ENCODE assay signal across 14 cellular contexts in genomic region chr1:201937624-201938212, GRCh38. TPM values are rescaled to one million over a fixed set of nuclear protein-coding genes. Genes with fewer than 3 reads are reported as not detected.
DNase-seq lines count a peak whose midpoint lies in the region; ATAC-seq, FAIRE-seq and TF ChIP-seq lines count a peak whose summit lies in the region.
"Had no signal": no experiment of that assay in that cellular context is flagged by ENCODE, and none has a peak within 500 bp of the region (broad histone marks: within the 10 kb centered on the region; RNA-seq: fewer than 3 reads in every experiment).

No MANE protein-coding gene starts in this region.

- no peak overlapping the region for H2BK120ac ChIP-seq in mesenchymal stem cell (ENCODE audit: low read depth, low read length)

- no peak overlapping the region for H3K23ac ChIP-seq in mesenchymal stem cell (ENCODE audit: low read length in 2 of 2)

- H3K36me3 Mint-ChIP-seq in T-helper 17 cell (ENCODE audit: low read depth) = no peaks in the 10 kb centered on the region

- H3K18ac ChIP-seq in mesenchymal stem cell (ENCODE audit: low read depth in 1 of 2, low read length in 2 of 2) = no peak overlapping the region

- H3K4me3 ChIP-seq in left ventricle myocardium inferior = no peak overlapping the region
- no peak overlapping the region for H3K4me3 ChIP-seq in heart right ventricle
- no peak overlapping the region for H3K4me3 ChIP-seq in colonic mucosa
- no peak overlapping the region for H3K4me3 ChIP-seq in mesenchymal stem cell (ENCODE audit: insufficient read depth in 1 of 2, low read depth in 1 of 2, low read length in 2 of 2)
- H3K4me3 ChIP-seq: A549, upper lobe of right lung had no signal

- H2AFZ ChIP-seq in mesenchymal stem cell (ENCODE audit: low read depth, low read length) = no peak overlapping the region

- H3K4me2 ChIP-seq in mesenchymal stem cell (ENCODE audit: low read length, poor library complexity, severe bottlenecking) = no peak overlapping the region
- H3K4me2 ChIP-seq: A549 had no signal

- no peak overlapping the region for H4K91ac ChIP-seq in mesenchymal stem cell (ENCODE audit: low read length)

- H3K4ac ChIP-seq in mesenchymal stem cell (ENCODE audit: low read depth in 1 of 2, low read length in 2 of 2) = peak overlapping the region in 1 of 2 experiments; percentile 24

- peaks cover 32% of the 10 kb centered on the region for H3K27me3 Mint-ChIP-seq in T-helper 17 cell

- no peak overlapping the region for H4K8ac ChIP-seq in mesenchymal stem cell (ENCODE audit: low read length)

- no peak overlapping the region for H2BK15ac ChIP-seq in mesenchymal stem cell (ENCODE audit: low read depth, poor library complexity, severe bottlenecking)

- H3K9me3 ChIP-seq in left ventricle myocardium inferior (replicated peaks) = no peaks in the 10 kb centered on the region
- H3K9me3 ChIP-seq in heart right ventricle = no peaks in the 10 kb centered on the region
- no peaks in the 10 kb centered on the region for H3K9me3 ChIP-seq in colonic mucosa
- no peaks in the 10 kb centered on the region for H3K9me3 ChIP-seq in mesenchymal stem cell (ENCODE audit: control insufficient read depth, low read length)
- no peaks in the 10 kb centered on the region for H3K9me3 ChIP-seq in T-helper 17 cell (ENCODE audit: control insufficient read depth, low read length, poor library complexity, severe bottlenecking)
- H3K9me3 ChIP-seq: A549, upper lobe of right lung had no signal

- no peak for FAIRE-seq in H54 (lab: Jason Lieb, UNC)
- FAIRE-seq: A549 had no signal

- H3K27ac ChIP-seq in left ventricle myocardium inferior (replicated peaks) (peak overlapping the region; percentile 69), heart right ventricle (peak overlapping the region in 3 of 10 donors; percentile 42 to 53 (median 50)), colonic mucosa (peak overlapping the region; percentile 43), mesenchymal stem cell (ENCODE audit: low read length, poor library complexity, severe bottlenecking) (peak overlapping the region; percentile 21)
- H3K27ac ChIP-seq: A549, upper lobe of right lung had no signal

- H3K4me3 Mint-ChIP-seq in T-helper 17 cell = no peak overlapping the region
- H3K4me3 Mint-ChIP-seq: activated CD4-positive, alpha-beta T cell treated with anti-CD3 and anti-CD28 coated beads for 36 hours had no signal

- peak overlapping the region; percentile 49 to 88 for H2BK12ac ChIP-seq in mesenchymal stem cell (ENCODE audit: low read length in 2 of 2)

- H3K4me1 ChIP-seq in left ventricle myocardium inferior (peaks cover 9% of the 10 kb centered on the region), heart right ventricle (peaks cover 0 to 33% (median 6%) of the 10 kb centered on the region in 9 donors), colonic mucosa (no peaks in the 10 kb centered on the region), mesenchymal stem cell (ENCODE audit: control insufficient read depth, insufficient read depth, low read depth, low read length) (peaks cover 14% of the 10 kb centered on the region)
- H3K4me1 ChIP-seq: upper lobe of right lung had no signal

- no peak overlapping the region for H3K27ac Mint-ChIP-seq in T-helper 17 cell
- H3K27ac Mint-ChIP-seq: activated CD4-positive, alpha-beta T cell treated with anti-CD3 and anti-CD28 coated beads for 36 hours had no signal

- intact Hi-C loops in left ventricle myocardium inferior (cut with micrococcal nuclease) = no loop called here
- intact Hi-C loops in heart right ventricle (cut with DNase I) = no loop called here
- intact Hi-C loops in colonic mucosa (cut with DNase I) = no loop called here

- no peak overlapping the region for H2AK5ac ChIP-seq in mesenchymal stem cell (ENCODE audit: low read length, severe bottlenecking)

- no peak overlapping the region for H3K14ac ChIP-seq in mesenchymal stem cell (ENCODE audit: low read length in 2 of 2)

- H3K4me1 Mint-ChIP-seq in T-helper 17 cell = no peaks in the 10 kb centered on the region
- H3K4me1 Mint-ChIP-seq: activated CD4-positive, alpha-beta T cell treated with anti-CD3 and anti-CD28 coated beads for 36 hours had no signal

- 72 to 83% methylated on average over 5 of the region's 5 CpGs for WGBS in heart right ventricle, 2 donors
- 40% methylated on average over 3 of the region's 5 CpGs for WGBS in mesenchymal stem cell

- H3K27me3 ChIP-seq in left ventricle myocardium inferior (ENCODE audit: low read depth) = peaks cover 7% of the 10 kb centered on the region
- no peaks in the 10 kb centered on the region for H3K27me3 ChIP-seq in heart right ventricle
- H3K27me3 ChIP-seq in colonic mucosa = no peaks in the 10 kb centered on the region
- H3K27me3 ChIP-seq in mesenchymal stem cell (ENCODE audit: control insufficient read depth in 1 of 2, insufficient read depth in 1 of 2, low read length in 2 of 2) = no peaks in the 10 kb centered on the region
- H3K27me3 ChIP-seq: upper lobe of right lung had no signal

- H2BK5ac ChIP-seq in mesenchymal stem cell (ENCODE audit: low read depth, low read length, poor library complexity, severe bottlenecking) = no peak overlapping the region

- no peak overlapping the region for H3K9ac ChIP-seq in colonic mucosa (ENCODE audit: low read depth in 2 of 2, low read length in 2 of 2)
- peak overlapping the region; percentile 45 for H3K9ac ChIP-seq in mesenchymal stem cell (ENCODE audit: low read length)

- ATAC-seq in heart right ventricle = no peak
- no peak for ATAC-seq in HG02759 (IDR thresholded peaks at IDR 0.05; ENCODE audit: unreplicated experiment)
- no peak for ATAC-seq in T-helper 17 cell
- ATAC-seq: A549; activated CD4-positive, alpha-beta T cell treated with anti-CD3 and anti-CD28 coated beads for 36 hours; upper lobe of right lung had no signal

- TF ChIP-seq CTCF in left ventricle myocardium inferior (IDR thresholded peaks at IDR 0.05; ENCODE audit: borderline replicate concordance) (no peak), heart right ventricle (IDR thresholded peaks at IDR 0.05) (no peak), colonic mucosa (IDR thresholded peaks at IDR 0.05) (no peak)

- no peak for TF ChIP-seq POLR2A in H54 (IDR thresholded peaks at IDR 0.05; ENCODE audit: low read depth, low read length)

- DNase-seq in left ventricle myocardium inferior (no peak), heart right ventricle (no peak), colonic mucosa (no peak), mesenchymal stem cell (peak; percentile 91), T-helper 17 cell (no peak), hypothalamus (lab: John Stamatoyannopoulos, UW) (no peak), H54 (ENCODE audit: insufficient read length, low spot score) (no peak)
- DNase-seq: activated CD4-positive, alpha-beta T cell treated with anti-CD3 and anti-CD28 coated beads for 36 hours; activated naive CD4-positive, alpha-beta T cell treated with Interleukin-2 at 50 U/mL for 16 hours; stimulated activated CD4-positive, alpha-beta T cell treated with anti-CD3 and anti-CD28 coated beads, Interleukin-4, amount 100 ng/mL, for 4 hours; upper lobe of right lung had no signal

- no peaks in the 10 kb centered on the region for H3K79me1 ChIP-seq in mesenchymal stem cell (replicated peaks; ENCODE audit: low read length, poor library complexity, severe bottlenecking)

- H3K36me3 ChIP-seq in left ventricle myocardium inferior = no peaks in the 10 kb centered on the region
- no peaks in the 10 kb centered on the region for H3K36me3 ChIP-seq in heart right ventricle
- no peaks in the 10 kb centered on the region for H3K36me3 ChIP-seq in colonic mucosa
- no peaks in the 10 kb centered on the region for H3K36me3 ChIP-seq in mesenchymal stem cell (ENCODE audit: control insufficient read depth in 1 of 2, insufficient read depth in 2 of 2, low read depth in 1 of 2, low read length in 2 of 2)
- H3K36me3 ChIP-seq: upper lobe of right lung had no signal

RNA-seq across cellular contexts. Expression of gene LMOD1, which starts 8.6 kb away (rescaled TPM):
- total RNA-seq in left ventricle myocardium inferior (9.2 TPM), heart right ventricle (10 to 100 TPM in 4 of 10 donors, 1 to 10 TPM in 6; 3.6 to 15.2 (median 9.6) TPM), colonic mucosa (10 to 100 TPM in 1 of 2 donors, 1 to 10 TPM in 1; 7.6 to 64.5 TPM), T-helper 17 cell (not detected)
- 10 to 100 TPM in 1 of 2 donors, 1 to 10 TPM in 1; 9.9 to 22.7 TPM for polyA plus RNA-seq in heart right ventricle
- polyA plus RNA-seq in mesenchymal stem cell (2013, experiment 1 of 2) = 10.1 TPM
- polyA plus RNA-seq in mesenchymal stem cell (2013, experiment 2 of 2) = 9.6 TPM
- total RNA-seq: activated CD4-positive, alpha-beta T cell treated with anti-CD3 and anti-CD28 coated beads for 36 hours; epithelial cell of proximal tubule had no signal
- polyA plus RNA-seq: A549 had no signal

RNA-seq across cellular contexts. Expression of gene TIMM17A, which starts 17.6 kb away (rescaled TPM):
- total RNA-seq in left ventricle myocardium inferior = 87.5 TPM
- 100 to 1,000 TPM in 2 of 10 donors, 10 to 100 TPM in 8; 71.1 to 113 (median 88.9) TPM for total RNA-seq in heart right ventricle
- polyA plus RNA-seq in heart right ventricle = 100 to 1,000 TPM in 1 of 2 donors, 10 to 100 TPM in 1; 49.7 to 105 TPM
- 10 to 100 TPM; 63.4 to 84.7 TPM for total RNA-seq in colonic mucosa
- 63.8 TPM for polyA plus RNA-seq in mesenchymal stem cell (2013, experiment 1 of 2)
- polyA plus RNA-seq in mesenchymal stem cell (2013, experiment 2 of 2) = 69.6 TPM
- 10 to 100 TPM; 36.8 to 48.4 TPM for total RNA-seq in T-helper 17 cell

RNA-seq across cellular contexts. Expression of gene RNPEP, which starts 44.7 kb away (rescaled TPM):
- total RNA-seq in left ventricle myocardium inferior (16.6 TPM), heart right ventricle (10 to 100 TPM; 11.1 to 27.4 (median 15.7) TPM), colonic mucosa (100 to 1,000 TPM; 142 to 147 TPM), T-helper 17 cell (10 to 100 TPM; 21.4 to 28.6 TPM)
- polyA plus RNA-seq in heart right ventricle = 10 to 100 TPM; 13.8 to 24.0 TPM
- polyA plus RNA-seq in mesenchymal stem cell (2013, experiment 1 of 2) = 45.3 TPM
- 44.4 TPM for polyA plus RNA-seq in mesenchymal stem cell (2013, experiment 2 of 2)

RNA-seq across cellular contexts. Expression of gene SHISA4, which starts 49.0 kb away (rescaled TPM):
- 191 TPM for total RNA-seq in left ventricle myocardium inferior
- total RNA-seq in heart right ventricle = 100 to 1,000 TPM; 104 to 214 (median 130) TPM
- 10 to 100 TPM; 72.6 to 75.8 TPM for polyA plus RNA-seq in heart right ventricle
- total RNA-seq in colonic mucosa = 1 to 10 TPM; 2.0 to 3.9 TPM
- polyA plus RNA-seq in mesenchymal stem cell (2013, experiment 1 of 2) = 32.9 TPM
- 33.3 TPM for polyA plus RNA-seq in mesenchymal stem cell (2013, experiment 2 of 2)
- total RNA-seq in T-helper 17 cell = under 1 TPM; 0.37 to 0.63 TPM

Comparison
In these comparisons a context has a peak if more than half of its experiments do, and no peak if none do; other contexts are left out.
1. RNA of gene LMOD1, which starts 8.6 kb away (total RNA-seq): 7.6 to 64.5 TPM in colonic mucosa, 3.6 to 15.2 TPM in heart right ventricle and 9.2 TPM in left ventricle myocardium inferior (single experiment); not detected in T-helper 17 cell; every median in the first group is over 4 times any median in the second.